8 cellular contexts compared by ENCODE assay signal in genomic region chr7:20329389-20330175, GRCh38. TPM values are rescaled to one million over a fixed set of nuclear protein-coding genes. Genes with fewer than 3 reads are reported as not detected.
DNase-seq lines count a peak whose midpoint lies in the region; ATAC-seq and TF ChIP-seq lines count a peak whose summit lies in the region.

No MANE protein-coding gene starts in this region.

- peak overlapping the region; percentile 58 for H3K18ac ChIP-seq in IMR-90 (ENCODE audit: low read depth, low read length)

- H3K9me3 ChIP-seq in IMR-90 (ENCODE audit: control insufficient read depth, insufficient read depth, low read length) (no peaks in the 10 kb centered on the region), left lung (no peaks in the 10 kb centered on the region), stomach (no peaks in the 10 kb centered on the region)

- no peaks in the 10 kb centered on the region for H3K36me3 Mint-ChIP-seq in activated CD4-positive, alpha-beta T cell treated with anti-CD3 and anti-CD28 coated beads for 36 hours (ENCODE audit: low read depth)

- no peaks in the 10 kb centered on the region for H3K9me3 Mint-ChIP-seq in activated CD4-positive, alpha-beta T cell treated with anti-CD3 and anti-CD28 coated beads for 36 hours (ENCODE audit: low read depth)

- intact Hi-C loops in activated CD4-positive, alpha-beta T cell treated with anti-CD3 and anti-CD28 coated beads for 36 hours (cut with DNase I, micrococcal nuclease), result loop anchor here (5.0 kb wide), 4 partner anchors 172 to 1213 kb away; partner anchors contain the start of genes DNAH11 (in 1 of the 2) and POLR1F (in 1 of the 2)
- intact Hi-C loops in IMR-90 (cut with micrococcal nuclease) (loop anchor here (1.0 to 5.0 kb wide), 4 partner anchors 78 to 617 kb away; no protein-coding TSS in a partner anchor), dorsolateral prefrontal cortex (cut with DNase I) (loop anchor here (2.0 to 10.0 kb wide), 6 partner anchors 68 to 615 kb away; no protein-coding TSS in a partner anchor), left lung (cut with DNase I) (no loop called here), stomach (cut with DNase I; ENCODE audit: low total_unique reads) (no loop called here)

- H3K4me2 ChIP-seq in IMR-90 (ENCODE audit: low read depth, low read length), result peak overlapping the region; percentile 89

- H2AFZ ChIP-seq in IMR-90 (replicated peaks; ENCODE audit: low read length, poor library complexity), result peak overlapping the region; percentile 98

- peak overlapping the region; percentile 71; the same call in 1 of the 2 replicates for H4K5ac ChIP-seq in IMR-90 (ENCODE audit: low read depth, low read length)

- peak overlapping the region; percentile 21; the same call in 1 of the 2 replicates for H2AK5ac ChIP-seq in IMR-90 (ENCODE audit: low read depth, low read length)

- in situ Hi-C loops in IMR-90 (cut with MboI; ENCODE audit: low sequenced_read_pairs), result no loop called here
- in situ Hi-C loops in SK-MEL-5 (cut with HindIII; ENCODE audit: low pct_unique_long_range_greater_than_20kb, low sequenced_read_pairs), result loop anchor here (10.0 kb wide), 1 partner anchor 575 kb away; no protein-coding TSS in a partner anchor

- no peaks in the 10 kb centered on the region for H4K20me1 ChIP-seq in IMR-90 (ENCODE audit: insufficient read depth, low read length)

- BruUV-seq in IMR-90 (replicated peaks; lab: Mats Ljungman, UMichigan), result no TSS peak

- H3K4me1 Mint-ChIP-seq in activated CD4-positive, alpha-beta T cell treated with anti-CD3 and anti-CD28 coated beads for 36 hours, result peaks cover 20% of the 10 kb centered on the region

- POLR2A ChIA-PET in activated CD4-positive, alpha-beta T cell treated with anti-CD3 and anti-CD28 coated beads for 36 hours (lab: Charles Lee), result no interaction called here
- POLR2A ChIA-PET in IMR-90 (lab: Charles Lee; ENCODE audit: unreplicated experiment), result interaction anchor here (0.6 kb wide), 1 partner anchor 18 kb away, joined by 3 read pairs; no protein-coding TSS in a partner anchor

- TF ChIP-seq CTCF in IMR-90 (conservative IDR thresholded peaks at IDR 0.05; ENCODE audit: low read depth, low read length) (peak; percentile 26; the same call in 1 of the 2 replicates), dorsolateral prefrontal cortex (IDR thresholded peaks at IDR 0.05 in 54 of 56, conservative IDR thresholded peaks at IDR 0.05 in 2 of 56; ENCODE audit: low read depth in 1 of 56, partially characterized antibody in 56 of 56) (peak in 45 of 56 donors; percentile 8 to 58 (median 35)), left lung (IDR thresholded peaks at IDR 0.05) (no peak), stomach (IDR thresholded peaks at IDR 0.05) (peak in 2 of 7 experiments; percentile 8 to 17)

- no peaks in the 10 kb centered on the region for H3K36me3 ChIP-seq in IMR-90 (ENCODE audit: control insufficient read depth, insufficient read depth, low read length)
- no peaks in the 10 kb centered on the region for H3K36me3 ChIP-seq in left lung
- no peaks in the 10 kb centered on the region for H3K36me3 ChIP-seq in stomach

- peak overlapping the region; percentile 94 for H3K14ac ChIP-seq in IMR-90 (replicated peaks; ENCODE audit: low read depth, low read length)

- H3K4me1 ChIP-seq in IMR-90 (ENCODE audit: control insufficient read depth, insufficient read depth, low read length), result peaks cover 2% of the 10 kb centered on the region; the same call in 1 of the 2 replicates
- H3K4me1 ChIP-seq in left lung, result peaks cover 0 to 23% of the 10 kb centered on the region in 2 donors
- peaks cover 0 to 28% (median 21%) of the 10 kb centered on the region in 4 donors for H3K4me1 ChIP-seq in stomach

- TF ChIP-seq EP300 in stomach (IDR thresholded peaks at IDR 0.05), result no peak

- H2BK15ac ChIP-seq in IMR-90 (ENCODE audit: low read depth, low read length), result peak overlapping the region; percentile 52; the same call in 2 of the 3 replicates

- H3K56ac ChIP-seq in IMR-90 (ENCODE audit: extremely low read depth, insufficient read depth, low read length), result peak overlapping the region; percentile 69

- peak overlapping the region; percentile 73 for H3K9ac ChIP-seq in IMR-90 (ENCODE audit: low read depth, low read length)

- peak overlapping the region; percentile 81 for H4K91ac ChIP-seq in IMR-90 (ENCODE audit: insufficient read depth, low read depth, low read length)

- peak overlapping the region; percentile 40 for H3K27ac Mint-ChIP-seq in activated CD4-positive, alpha-beta T cell treated with anti-CD3 and anti-CD28 coated beads for 36 hours

- CTCF ChIA-PET in activated CD4-positive, alpha-beta T cell treated with anti-CD3 and anti-CD28 coated beads for 36 hours (lab: Charles Lee), result no interaction called here
- CTCF ChIA-PET in IMR-90 (lab: Yijun Ruan, JAX), result interaction anchor here (1.4 kb wide), 1 partner anchor 12 kb away, joined by 3 read pairs; no protein-coding TSS in a partner anchor

- peak overlapping the region; percentile 80 for H3K23ac ChIP-seq in IMR-90 (ENCODE audit: low read depth, low read length)

- H3K4me3 Mint-ChIP-seq in activated CD4-positive, alpha-beta T cell treated with anti-CD3 and anti-CD28 coated beads for 36 hours, result peak overlapping the region; percentile 73

- peak overlapping the region; percentile 69 for H2BK5ac ChIP-seq in IMR-90 (ENCODE audit: low read depth, low read length, poor library complexity, severe bottlenecking)

- peak overlapping the region; percentile 82 for H3K27ac ChIP-seq in IMR-90 (ENCODE audit: insufficient read depth, low read length)
- peak overlapping the region; percentile 43 to 99 (median 96) for H3K27ac ChIP-seq in dorsolateral prefrontal cortex
- peak overlapping the region; percentile 80 to 87 for H3K27ac ChIP-seq in left lung
- H3K27ac ChIP-seq in stomach, result peak overlapping the region; percentile 79 to 96 (median 90)

- no peak; the same call in 1 of the 2 replicates for TF ChIP-seq RAD21 in IMR-90 (IDR thresholded peaks at IDR 0.05; ENCODE audit: low read length)

- H3K27me3 Mint-ChIP-seq in activated CD4-positive, alpha-beta T cell treated with anti-CD3 and anti-CD28 coated beads for 36 hours, result peaks cover 50% of the 10 kb centered on the region

- peak overlapping the region; percentile 95 for H2BK120ac ChIP-seq in IMR-90 (ENCODE audit: low read depth, low read length)

- DNase-seq in activated CD4-positive, alpha-beta T cell treated with anti-CD3 and anti-CD28 coated beads for 36 hours, result peak; percentile 31
- no peak for DNase-seq in activated CD4-positive, alpha-beta T cell treated with anti-CD3 and anti-CD28 coated beads for 1 hour
- DNase-seq in IMR-90 (peak; percentile 71), SK-MEL-5 (ENCODE audit: low read depth, low spot score) (peak; percentile 92), dorsolateral prefrontal cortex (peak; percentile 5 to 71 (median 60)), left lung (peak; percentile 67 to 81), stomach (peak; percentile 59)

- peak overlapping the region; percentile 51 for H3K4me3 ChIP-seq in IMR-90 (ENCODE audit: insufficient read depth, low read depth, low read length)
- peak overlapping the region; percentile 53 to 90 (median 75) for H3K4me3 ChIP-seq in dorsolateral prefrontal cortex
- H3K4me3 ChIP-seq in left lung, result peak overlapping the region; percentile 55 to 56
- peak overlapping the region; percentile 58 to 83 (median 66) for H3K4me3 ChIP-seq in stomach

- H3K4ac ChIP-seq in IMR-90 (ENCODE audit: low read depth, low read length), result peak overlapping the region; percentile 94

- H3K27me3 ChIP-seq in IMR-90 (ENCODE audit: control insufficient read depth, insufficient read depth, low read length) (no peaks in the 10 kb centered on the region), dorsolateral prefrontal cortex (no peaks in the 10 kb centered on the region), left lung (peaks cover 10 to 41% of the 10 kb centered on the region in 2 donors), stomach (peaks cover 0 to 16% (median 0%) of the 10 kb centered on the region in 3 donors)

- ATAC-seq in activated CD4-positive, alpha-beta T cell treated with anti-CD3 and anti-CD28 coated beads for 36 hours, result peak; percentile 9
- ATAC-seq in GM21825 (IDR thresholded peaks at IDR 0.05; ENCODE audit: unreplicated experiment), result peak; percentile 37
- peak; percentile 48 for ATAC-seq in IMR-90 (ENCODE audit: low read depth)
- peak; percentile 68 for ATAC-seq in left lung

- no CpG with 5 or more reads among the region's 27 CpGs for WGBS in IMR-90 (ENCODE audit: extremely low coverage in 2 of 2, insufficient read length in 1 of 2), 2 experiments
- 2 to 5% (median 3%) methylated on average over 27 of the region's 27 CpGs for WGBS in stomach, 5 donors

- H3K9me1 ChIP-seq in IMR-90 (ENCODE audit: insufficient read depth, low read length), result no peaks in the 10 kb centered on the region

- dilution Hi-C loops in IMR-90 (cut with HindIII; ENCODE audit: low sequenced_read_pairs, unreplicated experiment), result no loop called here

- peak overlapping the region; percentile 6 to 83; a peak in 3 of 4 replicates for H4K8ac ChIP-seq in IMR-90 (ENCODE audit: low read depth in 2 of 2, low read length in 2 of 2)

- TF ChIP-seq POLR2A in IMR-90 (IDR thresholded peaks at IDR 0.05; ENCODE audit: low read depth, low read length), result no peak
- no peak for TF ChIP-seq POLR2A in stomach (IDR thresholded peaks at IDR 0.05)

- no peaks in the 10 kb centered on the region for H3K79me1 ChIP-seq in IMR-90 (ENCODE audit: low read depth in 1 of 2, low read length in 2 of 2)

- H2AK9ac ChIP-seq in IMR-90 (replicated peaks; ENCODE audit: low read depth, low read length, poor library complexity), result peak overlapping the region; percentile 80

- peak overlapping the region; percentile 78 for H2BK20ac ChIP-seq in IMR-90 (ENCODE audit: low read depth, low read length)

TF ChIP-seq in IMR-90, 13 proteins besides CTCF, POLR2A, EP300 and RAD21 (continues in another document):
- no peak for TF ChIP-seq BHLHE40 (IDR thresholded peaks at IDR 0.05; ENCODE audit: low read depth, low read length)

RNA-seq across cellular contexts. Expression of gene ITGB8, which starts 1.1 kb away (rescaled TPM):
- total RNA-seq in activated CD4-positive, alpha-beta T cell treated with anti-CD3 and anti-CD28 coated beads for 36 hours, result under 1 TPM in 1 of 2 experiments, not detected in 1; 0.07 TPM
- total RNA-seq in IMR-90 (2012; rRNA removed) (10.2 and 10.8 TPM in 2 replicates), dorsolateral prefrontal cortex (100 to 1,000 TPM in 39 of 120 experiments, 10 to 100 TPM in 81; 39.2 to 161 (median 86.9) TPM), left lung (10 to 100 TPM; 11.0 to 14.2 TPM), stomach (10 to 100 TPM in 3 of 5 donors, 1 to 10 TPM in 2; 5.4 to 31.9 (median 24.6) TPM)
- polyA plus RNA-seq in IMR-90 (2012; rRNA removed) (1.9 and 2.6 TPM in 2 replicates), stomach (1 to 10 TPM; 1.1 to 2.5 (median 1.9) TPM)
- 1.6 and 1.7 TPM in 2 replicates for polyA plus RNA-seq in IMR-90 (2012; cell fraction: cytosol; rRNA removed)
- 4.3 and 10.5 TPM in 2 replicates for polyA plus RNA-seq in IMR-90 (2012; cell fraction: nucleus; rRNA removed; ENCODE audit: low replicate concordance)
- 57.2 and 60.1 TPM in 2 replicates for total RNA-seq in SK-MEL-5 (2014; rRNA removed; shearing (Covaris generic))
- 24.4 and 32.7 TPM in 2 replicates for polyA plus RNA-seq in SK-MEL-5 (2015; cell fraction: cytosol; rRNA removed)
- 49.3 and 50.4 TPM in 2 replicates for polyA plus RNA-seq in SK-MEL-5 (2015; cell fraction: nucleus; rRNA removed)

Comparison
In these comparisons a context has a peak if more than half of its experiments do, and no peak if none do; other contexts are left out.
1. ATAC-seq: peak in every context shown above with its lines; median percentile 68 in left lung; 48 in IMR-90; 37 in GM21825; 9 in activated CD4-positive, alpha-beta T cell treated with anti-CD3 and anti-CD28 coated beads for 36 hours.
2. CTCF ChIP-seq: peak in IMR-90 (single experiment) and dorsolateral prefrontal cortex (45 of 56); none in left lung (0 of 2).
3. RNA of gene ITGB8, which starts 1.1 kb away (total RNA-seq): 39.2 to 161 TPM in dorsolateral prefrontal cortex, 57.2 to 60.1 TPM in SK-MEL-5, 5.4 to 31.9 TPM in stomach, 11.0 to 14.2 TPM in left lung and 10.2 to 10.8 TPM in IMR-90; 0.07 TPM in activated CD4-positive, alpha-beta T cell treated with anti-CD3 and anti-CD28 coated beads for 36 hours; every median in the first group is over 4 times any median in the second.
4. intact Hi-C loops: an anchor here in activated CD4-positive, alpha-beta T cell treated with anti-CD3 and anti-CD28 coated beads for 36 hours (5.0 kb wide), IMR-90 (1.0 to 5.0 kb wide) and dorsolateral prefrontal cortex (2.0 to 10.0 kb wide); none called in left lung and stomach.
5. Peak in every context shown above with its lines, with median percentiles within 50 percentile points of each other: H3K27ac ChIP-seq and H3K4me3 ChIP-seq.